Comparison of ENCODE assay signal across 1 cellular context in genomic region chr10:118768041-118768933, GRCh38.
TF ChIP-seq lines count a peak whose summit lies in the region.

No MANE protein-coding gene starts in this region.

TF ChIP-seq in SK-N-SH treated with all-trans-retinoic acid at 6 μM for 48 hours, 23 proteins besides CTCF, POLR2A, EP300 and RAD21 (continued from another document):
- TF ChIP-seq PPARA (CRISPR knock-in tag; IDR thresholded peaks at IDR 0.05; ENCODE audit: borderline replicate concordance): no peak
- TF ChIP-seq GLIS3 (CRISPR knock-in tag; IDR thresholded peaks at IDR 0.05): no peak
